ENCODE assay signal across 21 cellular contexts in the genomic region with DNA sequence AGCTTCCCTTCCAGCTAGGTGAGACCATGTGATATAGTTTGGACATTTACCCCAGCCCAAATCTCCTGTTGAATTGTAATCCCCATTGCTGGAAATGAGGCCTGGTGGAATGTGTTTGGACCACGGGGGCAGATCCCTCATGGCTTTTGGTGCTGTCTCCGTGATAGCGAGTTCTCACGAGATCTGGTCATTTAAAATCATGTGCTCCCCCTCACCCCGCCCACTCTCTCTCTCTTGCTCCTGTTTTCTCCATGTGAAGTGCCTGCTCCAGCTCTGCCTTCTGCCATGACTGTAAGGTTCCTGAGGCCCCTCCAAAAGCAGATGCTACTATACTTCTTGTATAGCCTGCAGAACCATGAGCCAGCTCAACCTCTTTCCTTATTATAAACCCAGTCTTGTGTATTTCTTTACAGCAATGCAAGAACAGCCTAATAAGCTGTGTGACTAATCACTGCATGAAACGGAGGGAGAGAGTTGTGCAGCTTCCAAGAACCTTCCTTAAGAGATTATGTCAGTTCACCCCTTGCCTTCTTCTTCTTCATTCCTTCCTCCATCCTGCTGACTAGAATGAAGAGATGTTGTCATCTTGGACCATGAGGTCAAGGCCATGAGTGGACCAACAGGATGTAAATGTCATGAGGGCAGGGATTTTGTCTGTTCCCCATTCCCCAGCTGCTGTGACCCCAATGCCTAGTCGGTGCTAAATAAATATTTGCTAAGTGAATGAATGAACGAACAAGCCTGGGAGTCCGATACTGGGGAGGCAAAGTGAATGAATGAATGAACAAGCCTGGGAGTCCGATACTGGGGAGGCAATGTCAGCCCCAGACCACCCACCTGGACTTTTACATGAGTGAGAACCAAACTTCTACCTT.
A peak's percentile ranks its signal among the peaks of the same experiment; 100 is the strongest.
DNase-seq lines count a peak whose midpoint lies in the region; ATAC-seq and TF ChIP-seq lines count a peak whose summit lies in the region.
"Had no signal": no experiment of that assay in that cellular context is flagged by ENCODE, and none has a peak within 500 bp of the region (broad histone marks: within the 10 kb centered on the region; RNA-seq: fewer than 3 reads in every experiment).

No MANE protein-coding gene starts in this region.

- in situ Hi-C loops in G401 (cut with HindIII; ENCODE audit: low sequenced_read_pairs): no loop called here

- no peaks in the 10 kb centered on the region for H3K27me3 ChIP-seq in MG63
- H3K27me3 ChIP-seq: SJCRH30, transverse colon had no signal

- H3K36me3 Mint-ChIP-seq in brain: no peaks in the 10 kb centered on the region

- H3K27me3 Mint-ChIP-seq in brain: peaks cover 28% of the 10 kb centered on the region
- H3K27me3 Mint-ChIP-seq: stimulated activated naive CD8-positive, alpha-beta T cell treated with anti-CD3 and anti-CD28 coated beads, Interleukin-15, Interleukin-2, amounts not matched to agents 100 ng/mL and 50 ng/mL, for 24 hours had no signal

- peak; percentile 31 for ATAC-seq in omental fat pad (ENCODE audit: low FRiP score)
- ATAC-seq in GM19023 (IDR thresholded peaks at IDR 0.05; ENCODE audit: unreplicated experiment): no peak
- ATAC-seq: GM12878 had no signal

- no peak overlapping the region for H3K4me3 ChIP-seq in MG63
- no peak overlapping the region for H3K4me3 ChIP-seq in fibroblast of mammary gland (ENCODE audit: control insufficient read depth, low read depth, low read length)
- H3K4me3 ChIP-seq: GM12878, PC-9, SJCRH30, transverse colon had no signal

- DNase-seq in MG63 (peak; percentile 46), fibroblast of mammary gland (ENCODE audit: low read depth) (peak; percentile 90), omental fat pad (ENCODE audit: low spot score) (no peak), G401 (ENCODE audit: low spot score) (no peak), activated T-cell treated with anti-CD3 and anti-CD28 coated beads for 4 hours (no peak)
- DNase-seq in stimulated activated CD4-positive, alpha-beta T cell treated with anti-CD3 and anti-CD28 coated beads, Interleukin-4, amount 100 ng/mL, for 24 hours: no peak
- DNase-seq: activated CD4-positive, alpha-beta T cell treated with anti-CD3 and anti-CD28 coated beads, Interleukin-2, amount 10 ng/mL, durations not matched to agents 24 days and 14 days; activated gamma-delta T cell treated with Interleukin-2 at 50 U/mL for 16 hours; DMS53; GOT3; NCI-H146; NCI-H2171; NCI-H748 treated with DMSO at 0.1 percent for 48 hours; PC-9; SJCRH30; transverse colon had no signal

- TF ChIP-seq CTCF in brain (conservative IDR thresholded peaks at IDR 0.05) (no peak), fibroblast of mammary gland (conservative IDR thresholded peaks at IDR 0.05; ENCODE audit: control insufficient read depth, insufficient read depth, low read depth, low read length) (no peak), omental fat pad (IDR thresholded peaks at IDR 0.05) (no peak)

- H3K4me3 Mint-ChIP-seq in brain: no peak overlapping the region
- H3K4me3 Mint-ChIP-seq: activated CD4-positive, alpha-beta T cell treated with anti-CD3 and anti-CD28 coated beads, Interleukin-2, amount 10 ng/mL, durations not matched to agents 24 days and 14 days; nephron; stimulated activated naive CD8-positive, alpha-beta T cell treated with anti-CD3 and anti-CD28 coated beads, Interleukin-15, Interleukin-2, amounts not matched to agents 100 ng/mL and 50 ng/mL, for 24 hours had no signal

- peak overlapping the region in 3 of 5 experiments; percentile 2 to 98 (median 8) for H3K27ac Mint-ChIP-seq in brain
- H3K27ac Mint-ChIP-seq: activated CD4-positive, alpha-beta T cell treated with anti-CD3 and anti-CD28 coated beads, Interleukin-2, amount 10 ng/mL, durations not matched to agents 24 days and 14 days; stimulated activated naive CD8-positive, alpha-beta T cell treated with anti-CD3 and anti-CD28 coated beads, Interleukin-15, Interleukin-2, amounts not matched to agents 100 ng/mL and 50 ng/mL, for 24 hours had no signal

- H3K9me3 Mint-ChIP-seq in brain: peaks cover 10 to 27% (median 20%) of the 10 kb centered on the region in 5 experiments

- H3K36me3 ChIP-seq in MG63: no peaks in the 10 kb centered on the region
- H3K36me3 ChIP-seq: SJCRH30, transverse colon had no signal

- H3K4me1 Mint-ChIP-seq in brain: peaks cover 25% of the 10 kb centered on the region

- peaks cover 3% of the 10 kb centered on the region; the same call in 1 of the 2 replicates for H3K9me3 ChIP-seq in MG63

Comparison
In these comparisons a context has a peak if more than half of its experiments do, and no peak if none do; other contexts are left out.
1. DNase-seq: peak in MG63 (single experiment) and fibroblast of mammary gland (single experiment); none in omental fat pad (single experiment), stimulated activated CD4-positive, alpha-beta T cell treated with anti-CD3 and anti-CD28 coated beads, Interleukin-4, amount 100 ng/mL, for 24 hours (single experiment), G401 (single experiment) and activated T-cell treated with anti-CD3 and anti-CD28 coated beads for 4 hours (single experiment).